In the genomic region with DNA sequence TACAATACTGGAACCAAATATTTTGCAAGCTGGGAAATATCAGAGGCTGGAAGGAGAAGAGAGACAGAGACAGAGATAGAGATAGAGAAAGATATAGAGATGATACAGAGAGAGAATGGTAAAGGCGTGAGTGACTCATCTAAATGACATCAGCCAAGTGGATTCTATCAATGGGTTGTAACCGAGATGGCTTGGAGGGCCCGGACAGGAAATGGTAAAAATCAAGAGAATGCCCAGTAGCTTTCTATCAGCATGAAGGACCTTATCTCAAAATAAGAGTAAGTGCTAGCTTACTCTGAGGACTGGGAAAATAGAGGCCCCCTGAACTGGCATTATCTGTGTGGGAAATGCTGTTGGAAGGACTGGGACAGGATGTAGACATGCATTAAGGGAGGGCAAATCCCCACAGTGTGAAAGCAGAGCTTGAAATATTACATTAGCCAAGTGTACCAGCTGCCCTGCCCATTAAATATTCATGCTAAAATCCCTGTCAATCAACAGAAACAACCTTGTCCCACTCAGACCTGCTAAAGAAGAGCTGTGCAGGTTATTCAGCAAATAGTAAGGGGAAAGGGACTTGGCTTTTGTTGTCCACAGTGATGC, we compare ENCODE assay signal across 1 cellular context.
A peak's percentile ranks its signal among the peaks of the same experiment; 100 is the strongest.
TF ChIP-seq lines count a peak whose summit lies in the region.

No MANE protein-coding gene starts in this region.

TF ChIP-seq in K562, 482 proteins besides CTCF, POLR2A, EP300 and RAD21 (continued from another document):
- TF ChIP-seq, protein P1, sequence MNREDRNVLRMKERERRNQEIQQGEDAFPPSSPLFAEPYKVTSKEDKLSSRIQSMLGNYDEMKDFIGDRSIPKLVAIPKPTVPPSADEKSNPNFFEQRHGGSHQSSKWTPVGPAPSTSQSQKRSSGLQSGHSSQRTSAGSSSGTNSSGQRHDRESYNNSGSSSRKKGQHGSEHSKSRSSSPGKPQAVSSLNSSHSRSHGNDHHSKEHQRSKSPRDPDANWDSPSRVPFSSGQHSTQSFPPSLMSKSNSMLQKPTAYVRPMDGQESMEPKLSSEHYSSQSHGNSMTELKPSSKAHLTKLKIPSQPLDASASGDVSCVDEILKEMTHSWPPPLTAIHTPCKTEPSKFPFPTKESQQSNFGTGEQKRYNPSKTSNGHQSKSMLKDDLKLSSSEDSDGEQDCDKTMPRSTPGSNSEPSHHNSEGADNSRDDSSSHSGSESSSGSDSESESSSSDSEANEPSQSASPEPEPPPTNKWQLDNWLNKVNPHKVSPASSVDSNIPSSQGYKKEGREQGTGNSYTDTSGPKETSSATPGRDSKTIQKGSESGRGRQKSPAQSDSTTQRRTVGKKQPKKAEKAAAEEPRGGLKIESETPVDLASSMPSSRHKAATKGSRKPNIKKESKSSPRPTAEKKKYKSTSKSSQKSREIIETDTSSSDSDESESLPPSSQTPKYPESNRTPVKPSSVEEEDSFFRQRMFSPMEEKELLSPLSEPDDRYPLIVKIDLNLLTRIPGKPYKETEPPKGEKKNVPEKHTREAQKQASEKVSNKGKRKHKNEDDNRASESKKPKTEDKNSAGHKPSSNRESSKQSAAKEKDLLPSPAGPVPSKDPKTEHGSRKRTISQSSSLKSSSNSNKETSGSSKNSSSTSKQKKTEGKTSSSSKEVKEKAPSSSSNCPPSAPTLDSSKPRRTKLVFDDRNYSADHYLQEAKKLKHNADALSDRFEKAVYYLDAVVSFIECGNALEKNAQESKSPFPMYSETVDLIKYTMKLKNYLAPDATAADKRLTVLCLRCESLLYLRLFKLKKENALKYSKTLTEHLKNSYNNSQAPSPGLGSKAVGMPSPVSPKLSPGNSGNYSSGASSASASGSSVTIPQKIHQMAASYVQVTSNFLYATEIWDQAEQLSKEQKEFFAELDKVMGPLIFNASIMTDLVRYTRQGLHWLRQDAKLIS (CRISPR knock-in tag; IDR thresholded peaks at IDR 0.05): no peak
- TF ChIP-seq TAL1 (IDR thresholded peaks at IDR 0.05): no peak
- TF ChIP-seq, protein P2, sequence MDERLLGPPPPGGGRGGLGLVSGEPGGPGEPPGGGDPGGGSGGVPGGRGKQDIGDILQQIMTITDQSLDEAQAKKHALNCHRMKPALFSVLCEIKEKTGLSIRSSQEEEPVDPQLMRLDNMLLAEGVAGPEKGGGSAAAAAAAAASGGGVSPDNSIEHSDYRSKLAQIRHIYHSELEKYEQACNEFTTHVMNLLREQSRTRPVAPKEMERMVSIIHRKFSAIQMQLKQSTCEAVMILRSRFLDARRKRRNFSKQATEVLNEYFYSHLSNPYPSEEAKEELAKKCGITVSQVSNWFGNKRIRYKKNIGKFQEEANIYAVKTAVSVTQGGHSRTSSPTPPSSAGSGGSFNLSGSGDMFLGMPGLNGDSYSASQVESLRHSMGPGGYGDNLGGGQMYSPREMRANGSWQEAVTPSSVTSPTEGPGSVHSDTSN (CRISPR knock-in tag; IDR thresholded peaks at IDR 0.05; ENCODE audit: low read depth): no peak
- TF ChIP-seq, protein P2 (tag; conservative IDR thresholded peaks at IDR 0.05; ENCODE audit: low read depth): no peak
- peak; percentile 50; the same call in 1 of the 2 replicates for TF ChIP-seq FOSL1 (tag; conservative IDR thresholded peaks at IDR 0.05)
- TF ChIP-seq PRMT5 (CRISPR knock-in tag; IDR thresholded peaks at IDR 0.05): no peak
- no peak for TF ChIP-seq ZNF717 (CRISPR knock-in tag; IDR thresholded peaks at IDR 0.05)
- no peak for TF ChIP-seq ETV6 (IDR thresholded peaks at IDR 0.05; ENCODE audit: borderline replicate concordance in 1 of 2, low read depth in 2 of 2, low read length in 1 of 2)
- TF ChIP-seq ETV6 (CRISPR knock-in tag; IDR thresholded peaks at IDR 0.05; ENCODE audit: borderline replicate concordance): no peak
- TF ChIP-seq SP1 (CRISPR knock-in tag; IDR thresholded peaks at IDR 0.05): no peak
- TF ChIP-seq CHD1 (IDR thresholded peaks at IDR 0.05; ENCODE audit: low read length): no peak
- TF ChIP-seq CBFA2T2 (conservative IDR thresholded peaks at IDR 0.05): no peak
- TF ChIP-seq JUND (IDR thresholded peaks at IDR 0.05; ENCODE audit: borderline replicate concordance, low read depth, low read length): peak; percentile 69; the same call in 1 of the 2 replicates
- peak; percentile 79 for TF ChIP-seq JUND (tag; IDR thresholded peaks at IDR 0.05; ENCODE audit: borderline replicate concordance, low read depth, low read length)
- TF ChIP-seq, protein P3, sequence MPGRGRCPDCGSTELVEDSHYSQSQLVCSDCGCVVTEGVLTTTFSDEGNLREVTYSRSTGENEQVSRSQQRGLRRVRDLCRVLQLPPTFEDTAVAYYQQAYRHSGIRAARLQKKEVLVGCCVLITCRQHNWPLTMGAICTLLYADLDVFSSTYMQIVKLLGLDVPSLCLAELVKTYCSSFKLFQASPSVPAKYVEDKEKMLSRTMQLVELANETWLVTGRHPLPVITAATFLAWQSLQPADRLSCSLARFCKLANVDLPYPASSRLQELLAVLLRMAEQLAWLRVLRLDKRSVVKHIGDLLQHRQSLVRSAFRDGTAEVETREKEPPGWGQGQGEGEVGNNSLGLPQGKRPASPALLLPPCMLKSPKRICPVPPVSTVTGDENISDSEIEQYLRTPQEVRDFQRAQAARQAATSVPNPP (IDR thresholded peaks at IDR 0.05; ENCODE audit: borderline replicate concordance, insufficient read depth, insufficient read length): no peak
- TF ChIP-seq, protein P4, sequence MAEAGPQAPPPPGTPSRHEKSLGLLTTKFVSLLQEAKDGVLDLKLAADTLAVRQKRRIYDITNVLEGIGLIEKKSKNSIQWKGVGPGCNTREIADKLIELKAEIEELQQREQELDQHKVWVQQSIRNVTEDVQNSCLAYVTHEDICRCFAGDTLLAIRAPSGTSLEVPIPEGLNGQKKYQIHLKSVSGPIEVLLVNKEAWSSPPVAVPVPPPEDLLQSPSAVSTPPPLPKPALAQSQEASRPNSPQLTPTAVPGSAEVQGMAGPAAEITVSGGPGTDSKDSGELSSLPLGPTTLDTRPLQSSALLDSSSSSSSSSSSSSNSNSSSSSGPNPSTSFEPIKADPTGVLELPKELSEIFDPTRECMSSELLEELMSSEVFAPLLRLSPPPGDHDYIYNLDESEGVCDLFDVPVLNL (CRISPR knock-in tag; IDR thresholded peaks at IDR 0.05; ENCODE audit: low read depth): no peak
- no peak for TF ChIP-seq XRCC3 (IDR thresholded peaks at IDR 0.05)
- TF ChIP-seq HOXB6 (CRISPR knock-in tag; IDR thresholded peaks at IDR 0.05; ENCODE audit: borderline replicate concordance): no peak
- 0 out of 2 replicates have a peak, but pooled peaks have one; percentile 25 for TF ChIP-seq DPF2 (IDR thresholded peaks at IDR 0.05)
- no peak for TF ChIP-seq POLR2G (IDR thresholded peaks at IDR 0.05; ENCODE audit: low read depth, low read length)
- TF ChIP-seq, protein P5, sequence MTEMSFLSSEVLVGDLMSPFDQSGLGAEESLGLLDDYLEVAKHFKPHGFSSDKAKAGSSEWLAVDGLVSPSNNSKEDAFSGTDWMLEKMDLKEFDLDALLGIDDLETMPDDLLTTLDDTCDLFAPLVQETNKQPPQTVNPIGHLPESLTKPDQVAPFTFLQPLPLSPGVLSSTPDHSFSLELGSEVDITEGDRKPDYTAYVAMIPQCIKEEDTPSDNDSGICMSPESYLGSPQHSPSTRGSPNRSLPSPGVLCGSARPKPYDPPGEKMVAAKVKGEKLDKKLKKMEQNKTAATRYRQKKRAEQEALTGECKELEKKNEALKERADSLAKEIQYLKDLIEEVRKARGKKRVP (CRISPR knock-in tag; IDR thresholded peaks at IDR 0.05): no peak
- TF ChIP-seq, protein P6, sequence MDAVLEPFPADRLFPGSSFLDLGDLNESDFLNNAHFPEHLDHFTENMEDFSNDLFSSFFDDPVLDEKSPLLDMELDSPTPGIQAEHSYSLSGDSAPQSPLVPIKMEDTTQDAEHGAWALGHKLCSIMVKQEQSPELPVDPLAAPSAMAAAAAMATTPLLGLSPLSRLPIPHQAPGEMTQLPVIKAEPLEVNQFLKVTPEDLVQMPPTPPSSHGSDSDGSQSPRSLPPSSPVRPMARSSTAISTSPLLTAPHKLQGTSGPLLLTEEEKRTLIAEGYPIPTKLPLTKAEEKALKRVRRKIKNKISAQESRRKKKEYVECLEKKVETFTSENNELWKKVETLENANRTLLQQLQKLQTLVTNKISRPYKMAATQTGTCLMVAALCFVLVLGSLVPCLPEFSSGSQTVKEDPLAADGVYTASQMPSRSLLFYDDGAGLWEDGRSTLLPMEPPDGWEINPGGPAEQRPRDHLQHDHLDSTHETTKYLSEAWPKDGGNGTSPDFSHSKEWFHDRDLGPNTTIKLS (IDR thresholded peaks at IDR 0.05; ENCODE audit: borderline replicate concordance, low read depth): no peak
- TF ChIP-seq ZNF311 (CRISPR knock-in tag; IDR thresholded peaks at IDR 0.05): no peak
- TF ChIP-seq ZNF696 (CRISPR knock-in tag; conservative IDR thresholded peaks at IDR 0.05): no peak
- TF ChIP-seq, protein P7, sequence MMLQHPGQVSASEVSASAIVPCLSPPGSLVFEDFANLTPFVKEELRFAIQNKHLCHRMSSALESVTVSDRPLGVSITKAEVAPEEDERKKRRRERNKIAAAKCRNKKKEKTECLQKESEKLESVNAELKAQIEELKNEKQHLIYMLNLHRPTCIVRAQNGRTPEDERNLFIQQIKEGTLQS (IDR thresholded peaks at IDR 0.05): peak; percentile 79
- TF ChIP-seq, protein P7 (CRISPR knock-in tag; conservative IDR thresholded peaks at IDR 0.05): no peak
- no peak for TF ChIP-seq FOS (IDR thresholded peaks at IDR 0.05; ENCODE audit: extremely low read depth, insufficient read length)
- TF ChIP-seq MEIS2 (IDR thresholded peaks at IDR 0.05; ENCODE audit: partially characterized antibody): no peak
- no peak for TF ChIP-seq GABPB2 (CRISPR knock-in tag; conservative IDR thresholded peaks at IDR 0.05)
- TF ChIP-seq SMC3 (conservative IDR thresholded peaks at IDR 0.05; ENCODE audit: insufficient read depth, low read depth, low read length): no peak
- TF ChIP-seq ZBTB17 (CRISPR knock-in tag; IDR thresholded peaks at IDR 0.05): no peak
- TF ChIP-seq, protein P8, sequence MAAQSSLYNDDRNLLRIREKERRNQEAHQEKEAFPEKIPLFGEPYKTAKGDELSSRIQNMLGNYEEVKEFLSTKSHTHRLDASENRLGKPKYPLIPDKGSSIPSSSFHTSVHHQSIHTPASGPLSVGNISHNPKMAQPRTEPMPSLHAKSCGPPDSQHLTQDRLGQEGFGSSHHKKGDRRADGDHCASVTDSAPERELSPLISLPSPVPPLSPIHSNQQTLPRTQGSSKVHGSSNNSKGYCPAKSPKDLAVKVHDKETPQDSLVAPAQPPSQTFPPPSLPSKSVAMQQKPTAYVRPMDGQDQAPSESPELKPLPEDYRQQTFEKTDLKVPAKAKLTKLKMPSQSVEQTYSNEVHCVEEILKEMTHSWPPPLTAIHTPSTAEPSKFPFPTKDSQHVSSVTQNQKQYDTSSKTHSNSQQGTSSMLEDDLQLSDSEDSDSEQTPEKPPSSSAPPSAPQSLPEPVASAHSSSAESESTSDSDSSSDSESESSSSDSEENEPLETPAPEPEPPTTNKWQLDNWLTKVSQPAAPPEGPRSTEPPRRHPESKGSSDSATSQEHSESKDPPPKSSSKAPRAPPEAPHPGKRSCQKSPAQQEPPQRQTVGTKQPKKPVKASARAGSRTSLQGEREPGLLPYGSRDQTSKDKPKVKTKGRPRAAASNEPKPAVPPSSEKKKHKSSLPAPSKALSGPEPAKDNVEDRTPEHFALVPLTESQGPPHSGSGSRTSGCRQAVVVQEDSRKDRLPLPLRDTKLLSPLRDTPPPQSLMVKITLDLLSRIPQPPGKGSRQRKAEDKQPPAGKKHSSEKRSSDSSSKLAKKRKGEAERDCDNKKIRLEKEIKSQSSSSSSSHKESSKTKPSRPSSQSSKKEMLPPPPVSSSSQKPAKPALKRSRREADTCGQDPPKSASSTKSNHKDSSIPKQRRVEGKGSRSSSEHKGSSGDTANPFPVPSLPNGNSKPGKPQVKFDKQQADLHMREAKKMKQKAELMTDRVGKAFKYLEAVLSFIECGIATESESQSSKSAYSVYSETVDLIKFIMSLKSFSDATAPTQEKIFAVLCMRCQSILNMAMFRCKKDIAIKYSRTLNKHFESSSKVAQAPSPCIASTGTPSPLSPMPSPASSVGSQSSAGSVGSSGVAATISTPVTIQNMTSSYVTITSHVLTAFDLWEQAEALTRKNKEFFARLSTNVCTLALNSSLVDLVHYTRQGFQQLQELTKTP (IDR thresholded peaks at IDR 0.05; ENCODE audit: low read depth in 1 of 2, partially characterized antibody in 2 of 2): no peak
- TF ChIP-seq ZNF140 (CRISPR knock-in tag; IDR thresholded peaks at IDR 0.05): no peak
- TF ChIP-seq GTF2E2 (tag; IDR thresholded peaks at IDR 0.05): no peak
- TF ChIP-seq ARID1B (IDR thresholded peaks at IDR 0.05): 0 out of 2 replicates have a peak, but pooled peaks have one; percentile 12
- TF ChIP-seq SIX5 (IDR thresholded peaks at IDR 0.05; ENCODE audit: borderline replicate concordance in 1 of 2, insufficient read depth in 1 of 2, low read depth in 1 of 2, low read length in 2 of 2): no peak
- no peak for TF ChIP-seq RB1 (IDR thresholded peaks at IDR 0.05; ENCODE audit: low read depth)
- TF ChIP-seq NFATC3 (IDR thresholded peaks at IDR 0.05): no peak
- no peak for TF ChIP-seq TCF3 (CRISPR knock-in tag; IDR thresholded peaks at IDR 0.05)
